Comparison of ENCODE assay signal across 12 cellular contexts in genomic region chr5:34563951-34564705, GRCh38.
A peak's percentile ranks its signal among the peaks of the same experiment; 100 is the strongest.
DNase-seq lines count a peak whose midpoint lies in the region; ATAC-seq and TF ChIP-seq lines count a peak whose summit lies in the region.
"Had no signal": no experiment of that assay in that cellular context is flagged by ENCODE, and none has a peak within 500 bp of the region (broad histone marks: within the 10 kb centered on the region; RNA-seq: fewer than 3 reads in every experiment).

No MANE protein-coding gene starts in this region.

- H3K4me3 ChIP-seq in adipocyte (ENCODE audit: low read length) (peak overlapping the region; percentile 24), gastroesophageal sphincter (no peak overlapping the region)
- H3K4me3 ChIP-seq: cardiac muscle cell, hepatocyte had no signal

- H3K27ac Mint-ChIP-seq in CD14-positive monocyte = peak overlapping the region in 1 of 7 donors; percentile 30

- H3K4me1 Mint-ChIP-seq in CD14-positive monocyte = no peaks in the 10 kb centered on the region

- peaks cover 2 to 5% (median 3%) of the 10 kb centered on the region in 3 donors for H3K27me3 Mint-ChIP-seq in CD14-positive monocyte (ENCODE audit: low read depth in 3 of 3)

- no peaks in the 10 kb centered on the region for H3K36me3 ChIP-seq in adipocyte (ENCODE audit: control insufficient read depth, insufficient read depth, low read length, severe bottlenecking)
- H3K36me3 ChIP-seq in gastroesophageal sphincter = no peaks in the 10 kb centered on the region
- H3K36me3 ChIP-seq: cardiac muscle cell had no signal

- H3K4me1 ChIP-seq in adipocyte (ENCODE audit: control insufficient read depth, insufficient read depth, low read length) (peaks cover 18% of the 10 kb centered on the region), gastroesophageal sphincter (peaks cover 0 to 16% (median 6%) of the 10 kb centered on the region in 3 donors)

- peak overlapping the region; percentile 10 for H3K9ac ChIP-seq in adipocyte (ENCODE audit: low read length)

- TF ChIP-seq EP300 in gastroesophageal sphincter (IDR thresholded peaks at IDR 0.05) = no peak

- no peaks in the 10 kb centered on the region for H3K36me3 Mint-ChIP-seq in CD14-positive monocyte

- TF ChIP-seq POLR2A in gastroesophageal sphincter (IDR thresholded peaks at IDR 0.05) = no peak

- peak overlapping the region in 3 of 4 donors; percentile 42 to 50 (median 47) for H3K27ac ChIP-seq in gastroesophageal sphincter
- H3K27ac ChIP-seq: cardiac muscle cell, hepatocyte had no signal

- peaks cover 0 to 4% (median 1%) of the 10 kb centered on the region in 7 donors for H3K9me3 Mint-ChIP-seq in CD14-positive monocyte

- no peak overlapping the region for H3K4me3 Mint-ChIP-seq in CD14-positive monocyte

- no peak for TF ChIP-seq CTCF in gastroesophageal sphincter (IDR thresholded peaks at IDR 0.05)
- TF ChIP-seq CTCF in CD14-positive monocyte (IDR thresholded peaks at IDR 0.05) = no peak

- H3K27me3 ChIP-seq in adipocyte (replicated peaks; ENCODE audit: control insufficient read depth, insufficient read depth, low read length) (no peaks in the 10 kb centered on the region), gastroesophageal sphincter (no peaks in the 10 kb centered on the region)
- H3K27me3 ChIP-seq: cardiac muscle cell, hepatocyte had no signal

- peak; percentile 16 for ATAC-seq in gastroesophageal sphincter
- peak; percentile 82 for ATAC-seq in sciatic nerve
- ATAC-seq in HG03457 (IDR thresholded peaks at IDR 0.05; ENCODE audit: unreplicated experiment) = no peak

- DNase-seq in ELF-1 (ENCODE audit: low read depth, low spot score) (peak; percentile 33), adipocyte (ENCODE audit: low read depth) (peak; percentile 71), sciatic nerve (ENCODE audit: low spot score) (no peak), pons (ENCODE audit: low spot score) (no peak), SW480 (ENCODE audit: low spot score) (no peak), CD14-positive monocyte (ENCODE audit: low spot score) (no peak)
- DNase-seq: activated T-cell treated with anti-CD3 and anti-CD28 coated beads, Interleukin-2, amount 50 U/mL, for 1 hour; NCI-H187 treated with DMSO at 0.1 percent for 48 hours had no signal

- H3K9me3 ChIP-seq in adipocyte (ENCODE audit: control insufficient read depth, low read length) = no peaks in the 10 kb centered on the region
- no peaks in the 10 kb centered on the region for H3K9me3 ChIP-seq in gastroesophageal sphincter

- intact Hi-C loops in sciatic nerve (cut with DNase I) (no loop called here), CD14-positive monocyte (cut with micrococcal nuclease) (no loop called here)

- 27 to 36% methylated on average over 8 to 13 of the region's 21 CpGs for WGBS in gastroesophageal sphincter (ENCODE audit: low coverage in 1 of 2), 2 donors

Comparison
In these comparisons a context has a peak if more than half of its experiments do, and no peak if none do; other contexts are left out.
1. DNase-seq: peak in ELF-1 (single experiment) and adipocyte (single experiment); none in sciatic nerve (single experiment), pons (single experiment), SW480 (single experiment) and CD14-positive monocyte (single experiment).